1 cellular context compared by ENCODE assay signal in the genomic region with DNA sequence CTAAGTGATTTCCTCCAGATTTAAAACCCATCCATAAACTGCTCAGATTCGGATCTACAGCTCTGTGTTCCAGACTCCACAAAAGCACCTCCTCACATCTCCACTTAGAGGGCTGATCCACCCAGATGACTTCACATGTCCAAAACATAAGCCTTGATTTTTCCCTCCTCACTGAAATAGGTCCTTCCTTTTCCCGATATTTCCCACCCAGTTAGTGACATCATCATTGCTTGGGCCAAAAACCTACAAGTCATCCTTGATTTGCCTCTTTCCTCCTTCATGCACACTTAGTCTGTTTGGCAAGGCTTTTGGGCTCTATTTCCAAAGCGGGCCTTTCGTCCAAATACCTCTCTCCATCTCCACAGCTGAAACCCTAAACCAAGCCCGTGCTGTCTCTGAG.
TF ChIP-seq lines count a peak whose summit lies in the region.

No MANE protein-coding gene starts in this region.

TF ChIP-seq in K562, 482 proteins besides CTCF, POLR2A, EP300 and RAD21 (continued from another document):
- TF ChIP-seq PHTF2 (CRISPR knock-in tag; IDR thresholded peaks at IDR 0.05), result no peak
- TF ChIP-seq, protein P1, sequence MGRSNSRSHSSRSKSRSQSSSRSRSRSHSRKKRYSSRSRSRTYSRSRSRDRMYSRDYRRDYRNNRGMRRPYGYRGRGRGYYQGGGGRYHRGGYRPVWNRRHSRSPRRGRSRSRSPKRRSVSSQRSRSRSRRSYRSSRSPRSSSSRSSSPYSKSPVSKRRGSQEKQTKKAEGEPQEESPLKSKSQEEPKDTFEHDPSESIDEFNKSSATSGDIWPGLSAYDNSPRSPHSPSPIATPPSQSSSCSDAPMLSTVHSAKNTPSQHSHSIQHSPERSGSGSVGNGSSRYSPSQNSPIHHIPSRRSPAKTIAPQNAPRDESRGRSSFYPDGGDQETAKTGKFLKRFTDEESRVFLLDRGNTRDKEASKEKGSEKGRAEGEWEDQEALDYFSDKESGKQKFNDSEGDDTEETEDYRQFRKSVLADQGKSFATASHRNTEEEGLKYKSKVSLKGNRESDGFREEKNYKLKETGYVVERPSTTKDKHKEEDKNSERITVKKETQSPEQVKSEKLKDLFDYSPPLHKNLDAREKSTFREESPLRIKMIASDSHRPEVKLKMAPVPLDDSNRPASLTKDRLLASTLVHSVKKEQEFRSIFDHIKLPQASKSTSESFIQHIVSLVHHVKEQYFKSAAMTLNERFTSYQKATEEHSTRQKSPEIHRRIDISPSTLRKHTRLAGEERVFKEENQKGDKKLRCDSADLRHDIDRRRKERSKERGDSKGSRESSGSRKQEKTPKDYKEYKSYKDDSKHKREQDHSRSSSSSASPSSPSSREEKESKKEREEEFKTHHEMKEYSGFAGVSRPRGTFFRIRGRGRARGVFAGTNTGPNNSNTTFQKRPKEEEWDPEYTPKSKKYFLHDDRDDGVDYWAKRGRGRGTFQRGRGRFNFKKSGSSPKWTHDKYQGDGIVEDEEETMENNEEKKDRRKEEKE (IDR thresholded peaks at IDR 0.05; ENCODE audit: borderline replicate concordance in 1 of 2, control insufficient read depth in 1 of 2, low read depth in 2 of 2, low read length in 1 of 2), result no peak
- no peak for TF ChIP-seq ZNF124 (CRISPR knock-in tag; IDR thresholded peaks at IDR 0.05)
